1 cellular context compared by ENCODE assay signal in the genomic region with DNA sequence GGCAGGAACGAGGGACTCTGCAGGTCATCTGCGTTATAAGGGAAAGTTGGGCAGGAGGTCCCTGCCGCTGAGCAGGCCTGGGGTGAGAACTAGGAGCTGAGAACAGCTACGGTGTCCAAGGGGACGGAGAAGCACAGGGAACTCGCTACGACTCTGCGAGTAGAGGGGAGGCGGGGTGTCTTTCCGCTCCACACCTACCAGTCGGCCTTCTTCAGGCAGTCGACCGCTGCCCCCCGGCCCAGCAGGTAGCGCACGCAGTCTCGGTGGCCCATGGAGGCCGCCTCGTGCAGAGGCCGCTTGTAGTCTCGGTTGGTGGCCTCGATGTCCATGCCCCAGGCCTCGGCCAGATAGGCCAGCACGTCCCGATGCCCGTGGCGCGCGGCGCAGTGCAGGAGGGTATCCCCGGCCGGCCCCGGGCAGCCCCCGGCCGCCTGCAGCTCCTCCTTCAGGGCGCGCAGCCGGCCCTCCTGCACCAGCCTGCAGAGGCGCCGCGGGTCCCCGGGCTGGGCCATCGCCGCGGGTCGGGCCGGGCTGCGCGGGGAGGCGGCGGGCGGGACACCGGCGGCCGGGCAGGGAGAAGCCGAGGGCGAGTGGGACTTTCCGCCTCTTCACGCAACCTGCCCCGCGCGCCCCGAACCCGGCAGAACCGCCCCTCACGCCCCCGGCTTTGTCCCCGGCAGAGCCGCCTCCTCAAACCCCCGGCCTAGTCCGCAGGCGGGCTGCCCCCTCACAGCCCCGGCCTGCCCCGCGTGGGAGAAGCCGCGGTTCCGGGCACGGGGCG.
A peak's percentile ranks its signal among the peaks of the same experiment; 100 is the strongest.
TF ChIP-seq lines count a peak whose summit lies in the region.

No MANE protein-coding gene starts in this region.

TF ChIP-seq in HEK293, 187 proteins besides CTCF, POLR2A, EP300 and RAD21 (continued from another document and continues in another):
- TF ChIP-seq, protein P1, sequence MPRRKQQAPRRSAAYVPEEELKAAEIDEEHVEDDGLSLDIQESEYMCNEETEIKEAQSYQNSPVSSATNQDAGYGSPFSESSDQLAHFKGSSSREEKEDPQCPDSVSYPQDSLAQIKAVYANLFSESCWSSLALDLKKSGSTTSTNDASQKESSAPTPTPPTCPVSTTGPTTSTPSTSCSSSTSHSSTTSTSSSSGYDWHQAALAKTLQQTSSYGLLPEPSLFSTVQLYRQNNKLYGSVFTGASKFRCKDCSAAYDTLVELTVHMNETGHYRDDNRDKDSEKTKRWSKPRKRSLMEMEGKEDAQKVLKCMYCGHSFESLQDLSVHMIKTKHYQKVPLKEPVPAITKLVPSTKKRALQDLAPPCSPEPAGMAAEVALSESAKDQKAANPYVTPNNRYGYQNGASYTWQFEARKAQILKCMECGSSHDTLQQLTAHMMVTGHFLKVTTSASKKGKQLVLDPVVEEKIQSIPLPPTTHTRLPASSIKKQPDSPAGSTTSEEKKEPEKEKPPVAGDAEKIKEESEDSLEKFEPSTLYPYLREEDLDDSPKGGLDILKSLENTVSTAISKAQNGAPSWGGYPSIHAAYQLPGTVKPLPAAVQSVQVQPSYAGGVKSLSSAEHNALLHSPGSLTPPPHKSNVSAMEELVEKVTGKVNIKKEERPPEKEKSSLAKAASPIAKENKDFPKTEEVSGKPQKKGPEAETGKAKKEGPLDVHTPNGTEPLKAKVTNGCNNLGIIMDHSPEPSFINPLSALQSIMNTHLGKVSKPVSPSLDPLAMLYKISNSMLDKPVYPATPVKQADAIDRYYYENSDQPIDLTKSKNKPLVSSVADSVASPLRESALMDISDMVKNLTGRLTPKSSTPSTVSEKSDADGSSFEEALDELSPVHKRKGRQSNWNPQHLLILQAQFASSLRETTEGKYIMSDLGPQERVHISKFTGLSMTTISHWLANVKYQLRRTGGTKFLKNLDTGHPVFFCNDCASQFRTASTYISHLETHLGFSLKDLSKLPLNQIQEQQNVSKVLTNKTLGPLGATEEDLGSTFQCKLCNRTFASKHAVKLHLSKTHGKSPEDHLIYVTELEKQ (tag by site-specific recombination; IDR thresholded peaks at IDR 0.05; ENCODE audit: borderline replicate concordance), result no peak
- TF ChIP-seq ZNF76 (tag by site-specific recombination; IDR thresholded peaks at IDR 0.05; ENCODE audit: borderline replicate concordance, low read depth) (0 out of 2 replicates have a peak, but pooled peaks have one; percentile 19), ZNF202 (tag by site-specific recombination; IDR thresholded peaks at IDR 0.05; ENCODE audit: borderline replicate concordance) (no peak), ZBTB48 (tag by site-specific recombination; IDR thresholded peaks at IDR 0.05) (0 out of 2 replicates have a peak, but pooled peaks have one; percentile 57), OVOL3 (tag by site-specific recombination; IDR thresholded peaks at IDR 0.05) (no peak), ZNF426 (tag by site-specific recombination; IDR thresholded peaks at IDR 0.05) (no peak), ZNF121 (tag by site-specific recombination; IDR thresholded peaks at IDR 0.05) (no peak), SCRT1 (tag by site-specific recombination; IDR thresholded peaks at IDR 0.05; ENCODE audit: borderline replicate concordance) (no peak), ZFP69B (tag by site-specific recombination; IDR thresholded peaks at IDR 0.05) (no peak), ZNF707 (tag by site-specific recombination; IDR thresholded peaks at IDR 0.05) (no peak), MYNN (tag by site-specific recombination; IDR thresholded peaks at IDR 0.05; ENCODE audit: borderline replicate concordance) (no peak), ZBTB8A (tag by site-specific recombination; IDR thresholded peaks at IDR 0.05) (no peak), ZNF549 (tag by site-specific recombination; IDR thresholded peaks at IDR 0.05) (no peak), ZNF792 (tag by site-specific recombination; IDR thresholded peaks at IDR 0.05) (no peak), ZNF221 (tag by site-specific recombination; IDR thresholded peaks at IDR 0.05; ENCODE audit: borderline replicate concordance) (no peak), ZNF341 (tag by site-specific recombination; IDR thresholded peaks at IDR 0.05; ENCODE audit: low read depth) (peak; percentile 88), ZBTB1 (tag by site-specific recombination; IDR thresholded peaks at IDR 0.05) (no peak), WT1 (tag by site-specific recombination; IDR thresholded peaks at IDR 0.05) (peak; percentile 29; the same call in 1 of the 2 replicates), GLI2 (tag by site-specific recombination; IDR thresholded peaks at IDR 0.05; ENCODE audit: borderline replicate concordance, low read depth) (no peak), RBAK (tag by site-specific recombination; IDR thresholded peaks at IDR 0.05) (no peak), ZNF433 (tag by site-specific recombination; IDR thresholded peaks at IDR 0.05; ENCODE audit: low read depth) (no peak), ZNF394 (tag by site-specific recombination; IDR thresholded peaks at IDR 0.05; ENCODE audit: borderline replicate concordance) (no peak; the same call in 1 of the 2 replicates), ZNF24 (tag by site-specific recombination; IDR thresholded peaks at IDR 0.05) (no peak), ZNF664 (tag by site-specific recombination; IDR thresholded peaks at IDR 0.05) (no peak), ZNF677 (tag by site-specific recombination; IDR thresholded peaks at IDR 0.05) (no peak), ZNF791 (tag by site-specific recombination; IDR thresholded peaks at IDR 0.05) (no peak), ZNF561 (tag by site-specific recombination; IDR thresholded peaks at IDR 0.05; ENCODE audit: borderline replicate concordance) (no peak), ZNF114 (tag by site-specific recombination; IDR thresholded peaks at IDR 0.05) (no peak), ZNF670 (tag by site-specific recombination; IDR thresholded peaks at IDR 0.05; ENCODE audit: low read depth) (no peak), ZNF133 (tag by site-specific recombination; IDR thresholded peaks at IDR 0.05) (no peak)
- TF ChIP-seq, protein P2, sequence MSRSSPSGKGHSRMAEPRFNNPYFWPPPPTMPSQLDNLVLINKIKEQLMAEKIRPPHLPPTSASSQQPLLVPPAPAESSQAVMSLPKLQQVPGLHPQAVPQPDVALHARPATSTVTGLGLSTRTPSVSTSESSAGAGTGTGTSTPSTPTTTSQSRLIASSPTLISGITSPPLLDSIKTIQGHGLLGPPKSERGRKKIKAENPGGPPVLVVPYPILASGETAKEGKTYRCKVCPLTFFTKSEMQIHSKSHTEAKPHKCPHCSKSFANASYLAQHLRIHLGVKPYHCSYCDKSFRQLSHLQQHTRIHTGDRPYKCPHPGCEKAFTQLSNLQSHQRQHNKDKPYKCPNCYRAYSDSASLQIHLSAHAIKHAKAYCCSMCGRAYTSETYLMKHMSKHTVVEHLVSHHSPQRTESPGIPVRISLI (tag by site-specific recombination; IDR thresholded peaks at IDR 0.05), result no peak
- TF ChIP-seq, protein P3, sequence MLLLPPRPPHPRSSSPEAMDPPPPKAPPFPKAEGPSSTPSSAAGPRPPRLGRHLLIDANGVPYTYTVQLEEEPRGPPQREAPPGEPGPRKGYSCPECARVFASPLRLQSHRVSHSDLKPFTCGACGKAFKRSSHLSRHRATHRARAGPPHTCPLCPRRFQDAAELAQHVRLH (tag by site-specific recombination; IDR thresholded peaks at IDR 0.05), result no peak
- TF ChIP-seq, protein P4, sequence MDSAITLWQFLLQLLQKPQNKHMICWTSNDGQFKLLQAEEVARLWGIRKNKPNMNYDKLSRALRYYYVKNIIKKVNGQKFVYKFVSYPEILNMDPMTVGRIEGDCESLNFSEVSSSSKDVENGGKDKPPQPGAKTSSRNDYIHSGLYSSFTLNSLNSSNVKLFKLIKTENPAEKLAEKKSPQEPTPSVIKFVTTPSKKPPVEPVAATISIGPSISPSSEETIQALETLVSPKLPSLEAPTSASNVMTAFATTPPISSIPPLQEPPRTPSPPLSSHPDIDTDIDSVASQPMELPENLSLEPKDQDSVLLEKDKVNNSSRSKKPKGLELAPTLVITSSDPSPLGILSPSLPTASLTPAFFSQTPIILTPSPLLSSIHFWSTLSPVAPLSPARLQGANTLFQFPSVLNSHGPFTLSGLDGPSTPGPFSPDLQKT (IDR thresholded peaks at IDR 0.05; ENCODE audit: borderline replicate concordance, low read depth, low read length), result no peak
- TF ChIP-seq, protein P5, sequence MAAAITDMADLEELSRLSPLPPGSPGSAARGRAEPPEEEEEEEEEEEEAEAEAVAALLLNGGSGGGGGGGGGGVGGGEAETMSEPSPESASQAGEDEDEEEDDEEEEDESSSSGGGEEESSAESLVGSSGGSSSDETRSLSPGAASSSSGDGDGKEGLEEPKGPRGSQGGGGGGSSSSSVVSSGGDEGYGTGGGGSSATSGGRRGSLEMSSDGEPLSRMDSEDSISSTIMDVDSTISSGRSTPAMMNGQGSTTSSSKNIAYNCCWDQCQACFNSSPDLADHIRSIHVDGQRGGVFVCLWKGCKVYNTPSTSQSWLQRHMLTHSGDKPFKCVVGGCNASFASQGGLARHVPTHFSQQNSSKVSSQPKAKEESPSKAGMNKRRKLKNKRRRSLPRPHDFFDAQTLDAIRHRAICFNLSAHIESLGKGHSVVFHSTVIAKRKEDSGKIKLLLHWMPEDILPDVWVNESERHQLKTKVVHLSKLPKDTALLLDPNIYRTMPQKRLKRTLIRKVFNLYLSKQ (tag by site-specific recombination; IDR thresholded peaks at IDR 0.05; ENCODE audit: borderline replicate concordance), result no peak
- TF ChIP-seq, protein P6, sequence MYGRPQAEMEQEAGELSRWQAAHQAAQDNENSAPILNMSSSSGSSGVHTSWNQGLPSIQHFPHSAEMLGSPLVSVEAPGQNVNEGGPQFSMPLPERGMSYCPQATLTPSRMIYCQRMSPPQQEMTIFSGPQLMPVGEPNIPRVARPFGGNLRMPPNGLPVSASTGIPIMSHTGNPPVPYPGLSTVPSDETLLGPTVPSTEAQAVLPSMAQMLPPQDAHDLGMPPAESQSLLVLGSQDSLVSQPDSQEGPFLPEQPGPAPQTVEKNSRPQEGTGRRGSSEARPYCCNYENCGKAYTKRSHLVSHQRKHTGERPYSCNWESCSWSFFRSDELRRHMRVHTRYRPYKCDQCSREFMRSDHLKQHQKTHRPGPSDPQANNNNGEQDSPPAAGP (tag by site-specific recombination; IDR thresholded peaks at IDR 0.05), result peak; percentile 11; the same call in 1 of the 2 replicates
- TF ChIP-seq, protein P7, sequence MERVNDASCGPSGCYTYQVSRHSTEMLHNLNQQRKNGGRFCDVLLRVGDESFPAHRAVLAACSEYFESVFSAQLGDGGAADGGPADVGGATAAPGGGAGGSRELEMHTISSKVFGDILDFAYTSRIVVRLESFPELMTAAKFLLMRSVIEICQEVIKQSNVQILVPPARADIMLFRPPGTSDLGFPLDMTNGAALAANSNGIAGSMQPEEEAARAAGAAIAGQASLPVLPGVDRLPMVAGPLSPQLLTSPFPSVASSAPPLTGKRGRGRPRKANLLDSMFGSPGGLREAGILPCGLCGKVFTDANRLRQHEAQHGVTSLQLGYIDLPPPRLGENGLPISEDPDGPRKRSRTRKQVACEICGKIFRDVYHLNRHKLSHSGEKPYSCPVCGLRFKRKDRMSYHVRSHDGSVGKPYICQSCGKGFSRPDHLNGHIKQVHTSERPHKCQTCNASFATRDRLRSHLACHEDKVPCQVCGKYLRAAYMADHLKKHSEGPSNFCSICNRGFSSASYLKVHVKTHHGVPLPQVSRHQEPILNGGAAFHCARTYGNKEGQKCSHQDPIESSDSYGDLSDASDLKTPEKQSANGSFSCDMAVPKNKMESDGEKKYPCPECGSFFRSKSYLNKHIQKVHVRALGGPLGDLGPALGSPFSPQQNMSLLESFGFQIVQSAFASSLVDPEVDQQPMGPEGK (tag by site-specific recombination; IDR thresholded peaks at IDR 0.05), result peak; percentile 20; the same call in 1 of the 2 replicates
- TF ChIP-seq, protein P8, sequence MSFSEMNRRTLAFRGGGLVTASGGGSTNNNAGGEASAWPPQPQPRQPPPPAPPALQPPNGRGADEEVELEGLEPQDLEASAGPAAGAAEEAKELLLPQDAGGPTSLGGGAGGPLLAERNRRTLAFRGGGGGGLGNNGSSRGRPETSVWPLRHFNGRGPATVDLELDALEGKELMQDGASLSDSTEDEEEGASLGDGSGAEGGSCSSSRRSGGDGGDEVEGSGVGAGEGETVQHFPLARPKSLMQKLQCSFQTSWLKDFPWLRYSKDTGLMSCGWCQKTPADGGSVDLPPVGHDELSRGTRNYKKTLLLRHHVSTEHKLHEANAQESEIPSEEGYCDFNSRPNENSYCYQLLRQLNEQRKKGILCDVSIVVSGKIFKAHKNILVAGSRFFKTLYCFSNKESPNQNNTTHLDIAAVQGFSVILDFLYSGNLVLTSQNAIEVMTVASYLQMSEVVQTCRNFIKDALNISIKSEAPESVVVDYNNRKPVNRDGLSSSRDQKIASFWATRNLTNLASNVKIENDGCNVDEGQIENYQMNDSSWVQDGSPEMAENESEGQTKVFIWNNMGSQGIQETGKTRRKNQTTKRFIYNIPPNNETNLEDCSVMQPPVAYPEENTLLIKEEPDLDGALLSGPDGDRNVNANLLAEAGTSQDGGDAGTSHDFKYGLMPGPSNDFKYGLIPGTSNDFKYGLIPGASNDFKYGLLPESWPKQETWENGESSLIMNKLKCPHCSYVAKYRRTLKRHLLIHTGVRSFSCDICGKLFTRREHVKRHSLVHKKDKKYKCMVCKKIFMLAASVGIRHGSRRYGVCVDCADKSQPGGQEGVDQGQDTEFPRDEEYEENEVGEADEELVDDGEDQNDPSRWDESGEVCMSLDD (tag by site-specific recombination; IDR thresholded peaks at IDR 0.05), result 0 out of 2 replicates have a peak, but pooled peaks have one; percentile 22
- TF ChIP-seq, protein P9, sequence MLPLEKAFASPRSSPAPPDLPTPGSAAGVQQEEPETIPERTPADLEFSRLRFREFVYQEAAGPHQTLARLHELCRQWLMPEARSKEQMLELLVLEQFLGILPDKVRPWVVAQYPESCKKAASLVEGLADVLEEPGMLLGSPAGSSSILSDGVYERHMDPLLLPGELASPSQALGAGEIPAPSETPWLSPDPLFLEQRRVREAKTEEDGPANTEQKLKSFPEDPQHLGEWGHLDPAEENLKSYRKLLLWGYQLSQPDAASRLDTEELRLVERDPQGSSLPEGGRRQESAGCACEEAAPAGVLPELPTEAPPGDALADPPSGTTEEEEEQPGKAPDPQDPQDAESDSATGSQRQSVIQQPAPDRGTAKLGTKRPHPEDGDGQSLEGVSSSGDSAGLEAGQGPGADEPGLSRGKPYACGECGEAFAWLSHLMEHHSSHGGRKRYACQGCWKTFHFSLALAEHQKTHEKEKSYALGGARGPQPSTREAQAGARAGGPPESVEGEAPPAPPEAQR (tag by site-specific recombination; IDR thresholded peaks at IDR 0.05), result no peak
- TF ChIP-seq, protein P10, sequence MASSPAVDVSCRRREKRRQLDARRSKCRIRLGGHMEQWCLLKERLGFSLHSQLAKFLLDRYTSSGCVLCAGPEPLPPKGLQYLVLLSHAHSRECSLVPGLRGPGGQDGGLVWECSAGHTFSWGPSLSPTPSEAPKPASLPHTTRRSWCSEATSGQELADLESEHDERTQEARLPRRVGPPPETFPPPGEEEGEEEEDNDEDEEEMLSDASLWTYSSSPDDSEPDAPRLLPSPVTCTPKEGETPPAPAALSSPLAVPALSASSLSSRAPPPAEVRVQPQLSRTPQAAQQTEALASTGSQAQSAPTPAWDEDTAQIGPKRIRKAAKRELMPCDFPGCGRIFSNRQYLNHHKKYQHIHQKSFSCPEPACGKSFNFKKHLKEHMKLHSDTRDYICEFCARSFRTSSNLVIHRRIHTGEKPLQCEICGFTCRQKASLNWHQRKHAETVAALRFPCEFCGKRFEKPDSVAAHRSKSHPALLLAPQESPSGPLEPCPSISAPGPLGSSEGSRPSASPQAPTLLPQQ (tag by site-specific recombination; IDR thresholded peaks at IDR 0.05), result no peak
